Comparison of ENCODE assay signal across 8 cellular contexts in the genomic region with DNA sequence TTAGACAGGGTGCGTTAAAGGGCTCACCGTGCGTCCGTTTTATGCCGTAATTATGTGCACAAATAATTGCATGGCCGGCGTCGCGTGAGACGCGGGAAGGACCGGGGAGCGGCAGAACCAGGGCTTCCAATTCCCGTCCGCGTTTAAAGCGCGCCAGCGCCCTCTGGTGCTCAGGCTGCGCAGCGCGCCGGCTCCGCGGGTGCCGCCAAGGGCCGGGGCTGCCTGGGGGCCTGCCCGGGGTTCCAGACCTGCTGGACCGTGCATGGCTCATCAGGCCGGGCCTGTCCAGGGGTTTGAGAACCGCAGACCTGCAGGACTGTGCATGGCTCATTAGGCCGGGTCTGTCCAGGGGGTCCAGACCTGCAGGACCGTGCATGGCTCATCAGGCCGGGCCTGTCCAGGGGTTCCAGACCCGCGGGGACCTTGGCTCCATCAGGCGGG.
DNase-seq lines count a peak whose midpoint lies in the region; ATAC-seq and TF ChIP-seq lines count a peak whose summit lies in the region.

No MANE protein-coding gene starts in this region.

- peak; percentile 91 for ATAC-seq in GM19463 (IDR thresholded peaks at IDR 0.05; ENCODE audit: unreplicated experiment)
- ATAC-seq in HG02588 (IDR thresholded peaks at IDR 0.05; ENCODE audit: unreplicated experiment) = no peak

- intact Hi-C loops in CD14-positive monocyte (cut with micrococcal nuclease) (loop anchor here in 1 of 2 donors (10.0 kb wide), 1 partner anchor 510 kb away; no protein-coding TSS in a partner anchor), ascending aorta (cut with DNase I) (loop anchor here (1.0 to 10.0 kb wide), 4 partner anchors 268 to 514 kb away; partner anchors contain the start of gene SMOC2)

- H3K9me2 ChIP-seq in hepatocyte (replicated peaks; ENCODE audit: insufficient read depth) = no peaks in the 10 kb centered on the region

- H3K27ac Mint-ChIP-seq in CD14-positive monocyte = peak overlapping the region in 2 of 7 donors; percentile 22 to 37

- no peaks in the 10 kb centered on the region for H4K20me1 ChIP-seq in hepatocyte (ENCODE audit: insufficient read depth, poor library complexity, severe bottlenecking)

- peak overlapping the region; percentile 82 to 92 for H3K4me3 Mint-ChIP-seq in CD14-positive monocyte

- H3K27me3 ChIP-seq in ascending aorta (no peaks in the 10 kb centered on the region), hepatocyte (peaks cover 4% of the 10 kb centered on the region), skeletal muscle tissue (ENCODE audit: control insufficient read depth in 3 of 3, insufficient read depth in 3 of 3, low read length in 3 of 3) (peaks cover 0 to 10% (median 5%) of the 10 kb centered on the region in 3 donors)

- no peaks in the 10 kb centered on the region for H3K4me1 ChIP-seq in ascending aorta
- H3K4me1 ChIP-seq in hepatocyte (ENCODE audit: insufficient read depth) = peaks cover 6% of the 10 kb centered on the region
- H3K4me1 ChIP-seq in skeletal muscle tissue (ENCODE audit: control insufficient read depth in 3 of 3, insufficient read depth in 3 of 3, low read length in 3 of 3) = peaks cover 0 to 2% (median 0%) of the 10 kb centered on the region in 3 donors

- no peak for DNase-seq in CD14-positive monocyte (ENCODE audit: low spot score)
- DNase-seq in LHCN-M2 (ENCODE audit: low read depth) = peak; percentile 38
- peak; percentile 34 to 83 (median 65) for DNase-seq in T-helper 2 cell
- peak in 1 of 2 donors; percentile 84 for DNase-seq in ascending aorta (ENCODE audit: low spot score in 2 of 2)
- peak; percentile 80 for DNase-seq in hepatocyte (ENCODE audit: low spot score)

- no peaks in the 10 kb centered on the region for H3K9me3 ChIP-seq in ascending aorta
- no peaks in the 10 kb centered on the region for H3K9me3 ChIP-seq in hepatocyte (ENCODE audit: low read depth)
- H3K9me3 ChIP-seq in skeletal muscle tissue (ENCODE audit: control insufficient read depth in 3 of 3, low read length in 3 of 3) = no peaks in the 10 kb centered on the region

- peaks cover 7% of the 10 kb centered on the region for H3K4me1 Mint-ChIP-seq in CD14-positive monocyte

- H3K9me3 Mint-ChIP-seq in CD14-positive monocyte = no peaks in the 10 kb centered on the region

- H3K4me2 ChIP-seq in hepatocyte = peak overlapping the region; percentile 69

- no peak overlapping the region for H2AFZ ChIP-seq in hepatocyte

- H3K27ac ChIP-seq in ascending aorta (no peak overlapping the region), hepatocyte (no peak overlapping the region), skeletal muscle tissue (ENCODE audit: low read depth, low read length) (no peak overlapping the region)

- peak; percentile 94 for TF ChIP-seq CTCF in CD14-positive monocyte (IDR thresholded peaks at IDR 0.05)
- peak; percentile 93 to 99 (median 94) for TF ChIP-seq CTCF in ascending aorta (IDR thresholded peaks at IDR 0.05)
- TF ChIP-seq CTCF in hepatocyte (IDR thresholded peaks at IDR 0.05; ENCODE audit: poor library complexity) = peak; percentile 97

- no peaks in the 10 kb centered on the region for H3K79me2 ChIP-seq in hepatocyte

- H3K36me3 ChIP-seq in ascending aorta (no peaks in the 10 kb centered on the region), hepatocyte (replicated peaks; ENCODE audit: insufficient read depth, low read depth) (no peaks in the 10 kb centered on the region), skeletal muscle tissue (ENCODE audit: control insufficient read depth in 3 of 3, insufficient read depth in 3 of 3, low read length in 3 of 3) (no peaks in the 10 kb centered on the region)

- no peaks in the 10 kb centered on the region for H3K36me3 Mint-ChIP-seq in CD14-positive monocyte

- H3K4me3 ChIP-seq in ascending aorta = peak overlapping the region; percentile 42 to 53
- no peak overlapping the region for H3K4me3 ChIP-seq in hepatocyte
- peak overlapping the region; percentile 8 to 56 (median 48) for H3K4me3 ChIP-seq in skeletal muscle tissue (ENCODE audit: low read length in 3 of 3)

- 19% methylated on average over 37 of the region's 37 CpGs for WGBS in hepatocyte (ENCODE audit: low lambda C conversion rate, missing lambda C conversion rate)

- peaks cover 0 to 9% (median 4%) of the 10 kb centered on the region in 3 donors for H3K27me3 Mint-ChIP-seq in CD14-positive monocyte (ENCODE audit: low read depth in 3 of 3)

- no peak overlapping the region for H3K9ac ChIP-seq in skeletal muscle tissue (ENCODE audit: low read depth in 1 of 3, low read length in 3 of 3)
